Comparison of ENCODE assay signal across 25 cellular contexts in the genomic region with DNA sequence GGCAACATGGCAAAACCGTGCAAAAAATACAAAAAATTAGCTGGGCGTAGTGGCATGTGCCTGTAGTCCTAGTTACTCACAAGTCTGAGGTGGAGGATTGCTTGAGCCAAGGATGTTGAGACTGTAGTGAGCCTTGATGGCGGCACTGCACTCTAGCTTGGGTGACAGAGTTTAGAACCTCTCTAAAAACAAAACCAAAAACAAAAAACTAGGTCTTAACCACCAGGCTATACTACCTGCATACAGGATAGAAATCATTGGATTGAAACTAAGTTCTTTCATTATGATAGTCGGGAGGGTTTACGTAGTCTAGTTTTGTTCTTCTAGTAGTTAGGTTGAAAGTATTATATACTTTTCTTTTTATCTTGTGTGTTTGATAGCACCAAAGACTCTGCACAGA.
"Had no signal": no experiment of that assay in that cellular context is flagged by ENCODE, and none has a peak within 500 bp of the region (broad histone marks: within the 10 kb centered on the region; RNA-seq: fewer than 3 reads in every experiment).

No MANE protein-coding gene starts in this region.

- H3K27ac ChIP-seq: breast epithelium, KMS-11 had no signal

- H3K27me3 Mint-ChIP-seq: activated CD4-positive, alpha-beta T cell treated with anti-CD3 and anti-CD28 coated beads, Interleukin-2, amount 10 ng/mL, durations not matched to agents 24 days and 14 days; activated CD8-positive, alpha-beta T cell treated with anti-CD3 and anti-CD28 coated beads for 36 hours; activated naive CD4-positive, alpha-beta T cell treated with anti-CD3 and anti-CD28 coated beads, Interleukin-2, amount 10 ng/mL, durations not matched to agents 7 days and 5 days; activated naive CD8-positive, alpha-beta T cell treated with anti-CD3 and anti-CD28 coated beads for 36 hours; T-helper 17 cell had no signal

- H3K4me2 ChIP-seq: KMS-11 had no signal

- DNase-seq: activated CD4-positive, alpha-beta T cell treated with anti-CD3 and anti-CD28 coated beads, Interleukin-2, amount 10 ng/mL, durations not matched to agents 24 days and 14 days; activated CD4-positive, CD25-positive, alpha-beta regulatory T cell treated with anti-CD3 and anti-CD28 coated beads, Interleukin-2, amount 50 U/mL, for 72 hours; activated CD8-positive, alpha-beta memory T cell treated with anti-CD3 and anti-CD28 coated beads, Interleukin-2, amount 50 U/mL, for 4 hours; activated CD8-positive, alpha-beta T cell treated with anti-CD3 and anti-CD28 coated beads for 36 hours; activated gamma-delta T cell treated with Interleukin-2 at 50 U/mL for 16 hours; activated naive CD4-positive, alpha-beta T cell treated with anti-CD3 and anti-CD28 coated beads, Interleukin-2, amount 10 ng/mL, durations not matched to agents 7 days and 5 days; activated naive CD8-positive, alpha-beta T cell treated with anti-CD3 and anti-CD28 coated beads for 36 hours; activated T-cell treated with anti-CD3 and anti-CD28 coated beads, Interleukin-2, amount 50 U/mL, for 1 hour; caudate nucleus; MG63; MV-4-11; NCI-H1092 treated with DMSO at 0.1 percent for 48 hours; NCI-H1417 treated with DMSO at 0.1 percent for 48 hours; NCI-H1694; NCI-H2029; NCI-H345; NCI-H510A; NCI-H526 treated with DMSO at 0.1 percent for 48 hours; NCI-H82; SIG-M5; T-helper 17 cell; T-helper 9 cell had no signal

- ATAC-seq: activated CD8-positive, alpha-beta T cell treated with anti-CD3 and anti-CD28 coated beads for 36 hours; T-helper 17 cell; WTC11 had no signal

- H3K27ac Mint-ChIP-seq: activated CD4-positive, alpha-beta T cell treated with anti-CD3 and anti-CD28 coated beads, Interleukin-2, amount 10 ng/mL, durations not matched to agents 24 days and 14 days; activated CD8-positive, alpha-beta T cell treated with anti-CD3 and anti-CD28 coated beads for 36 hours; activated naive CD4-positive, alpha-beta T cell treated with anti-CD3 and anti-CD28 coated beads, Interleukin-2, amount 10 ng/mL, durations not matched to agents 7 days and 5 days; activated naive CD8-positive, alpha-beta T cell treated with anti-CD3 and anti-CD28 coated beads for 36 hours; T-helper 17 cell; WTC11 had no signal

- H3K4me3 ChIP-seq: breast epithelium, MG63 had no signal

- H3K9ac ChIP-seq: KMS-11 had no signal

- H3K4me3 Mint-ChIP-seq: activated CD4-positive, alpha-beta T cell treated with anti-CD3 and anti-CD28 coated beads, Interleukin-2, amount 10 ng/mL, durations not matched to agents 24 days and 14 days; activated CD8-positive, alpha-beta T cell treated with anti-CD3 and anti-CD28 coated beads for 36 hours; activated naive CD4-positive, alpha-beta T cell treated with anti-CD3 and anti-CD28 coated beads, Interleukin-2, amount 10 ng/mL, durations not matched to agents 7 days and 5 days; activated naive CD8-positive, alpha-beta T cell treated with anti-CD3 and anti-CD28 coated beads for 36 hours; T-helper 17 cell; WTC11 had no signal

- H3K27me3 ChIP-seq: breast epithelium, MG63 had no signal

- H3K36me3 ChIP-seq: breast epithelium had no signal

- H3K9me3 ChIP-seq: breast epithelium, MG63 had no signal

- H3K9me3 Mint-ChIP-seq: activated CD4-positive, alpha-beta T cell treated with anti-CD3 and anti-CD28 coated beads, Interleukin-2, amount 10 ng/mL, durations not matched to agents 24 days and 14 days; activated CD8-positive, alpha-beta T cell treated with anti-CD3 and anti-CD28 coated beads for 36 hours; activated naive CD4-positive, alpha-beta T cell treated with anti-CD3 and anti-CD28 coated beads, Interleukin-2, amount 10 ng/mL, durations not matched to agents 7 days and 5 days; activated naive CD8-positive, alpha-beta T cell treated with anti-CD3 and anti-CD28 coated beads for 36 hours; WTC11 had no signal
